In the genomic region with DNA sequence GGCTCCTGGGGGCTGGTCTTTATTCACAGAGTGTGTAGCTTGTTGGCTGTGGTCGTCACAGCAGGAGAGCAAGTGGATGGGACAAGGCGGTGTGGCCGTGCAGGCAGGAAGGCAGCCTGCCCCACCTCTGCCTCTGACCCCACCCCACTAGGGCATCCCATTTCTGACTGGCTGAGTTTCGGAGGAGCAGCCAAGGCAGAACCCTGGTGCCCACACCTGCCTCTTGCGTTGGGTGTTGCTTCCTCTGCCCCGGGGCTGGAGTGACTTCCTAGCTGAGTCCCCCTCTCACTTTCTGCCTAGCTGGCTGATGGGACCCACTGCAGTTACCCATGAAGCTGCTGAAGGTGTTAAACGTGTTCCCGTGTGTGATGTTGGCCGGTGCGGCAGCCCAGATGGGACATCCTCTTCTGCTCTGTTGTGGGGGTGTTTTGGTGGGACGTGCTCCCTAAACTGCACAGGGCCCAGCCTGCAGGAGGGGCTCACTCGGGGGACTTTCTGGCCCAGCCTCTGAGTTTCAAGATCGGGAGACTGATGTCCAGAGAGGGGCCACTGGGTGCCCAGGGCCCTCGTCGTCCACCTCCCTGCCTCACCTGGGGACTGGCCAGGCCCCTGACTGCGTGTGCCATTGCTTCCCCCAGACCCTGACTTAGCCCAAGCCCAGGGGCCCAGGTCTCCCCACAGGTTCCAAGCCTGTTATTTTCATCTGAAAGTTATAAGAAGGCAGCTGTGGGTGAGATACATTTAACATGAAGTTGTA, we compare ENCODE assay signal across 1 cellular context.
TF ChIP-seq lines count a peak whose summit lies in the region.

No MANE protein-coding gene starts in this region.

TF ChIP-seq in H1, 55 proteins besides CTCF, POLR2A, EP300 and RAD21:
- no peak for TF ChIP-seq CEBPB (IDR thresholded peaks at IDR 0.05; ENCODE audit: low read depth, low read length)
- no peak for TF ChIP-seq MAFK (IDR thresholded peaks at IDR 0.05; ENCODE audit: low read depth, low read length)
- no peak for TF ChIP-seq RNF2 (IDR thresholded peaks at IDR 0.05; ENCODE audit: borderline replicate concordance, low read depth, low read length, missing control alignments, poor library complexity, severe bottlenecking)
- no peak for TF ChIP-seq SIX5 (IDR thresholded peaks at IDR 0.05; ENCODE audit: low read depth, low read length)
- TF ChIP-seq BCL11A (IDR thresholded peaks at IDR 0.05; ENCODE audit: low read depth in 2 of 2, low read length in 2 of 2) = no peak
- TF ChIP-seq SIN3A (conservative IDR thresholded peaks at IDR 0.05 in 1 of 2, IDR thresholded peaks at IDR 0.05 in 1 of 2; ENCODE audit: low read depth in 1 of 2, low read length in 2 of 2) = no peak
- TF ChIP-seq EZH2 (IDR thresholded peaks at IDR 0.05; ENCODE audit: low read depth, low read length, severe bottlenecking) = no peak
- TF ChIP-seq SP1 (IDR thresholded peaks at IDR 0.05; ENCODE audit: low read depth, low read length) = no peak
- TF ChIP-seq GABPA (IDR thresholded peaks at IDR 0.05; ENCODE audit: borderline replicate concordance, insufficient read depth, low read length) = no peak
- no peak for TF ChIP-seq BRCA1 (IDR thresholded peaks at IDR 0.05; ENCODE audit: low read depth, low read length)
- TF ChIP-seq, protein P1, sequence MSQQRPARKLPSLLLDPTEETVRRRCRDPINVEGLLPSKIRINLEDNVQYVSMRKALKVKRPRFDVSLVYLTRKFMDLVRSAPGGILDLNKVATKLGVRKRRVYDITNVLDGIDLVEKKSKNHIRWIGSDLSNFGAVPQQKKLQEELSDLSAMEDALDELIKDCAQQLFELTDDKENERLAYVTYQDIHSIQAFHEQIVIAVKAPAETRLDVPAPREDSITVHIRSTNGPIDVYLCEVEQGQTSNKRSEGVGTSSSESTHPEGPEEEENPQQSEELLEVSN (IDR thresholded peaks at IDR 0.05) = no peak
- TF ChIP-seq, protein P2, sequence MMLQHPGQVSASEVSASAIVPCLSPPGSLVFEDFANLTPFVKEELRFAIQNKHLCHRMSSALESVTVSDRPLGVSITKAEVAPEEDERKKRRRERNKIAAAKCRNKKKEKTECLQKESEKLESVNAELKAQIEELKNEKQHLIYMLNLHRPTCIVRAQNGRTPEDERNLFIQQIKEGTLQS (IDR thresholded peaks at IDR 0.05; ENCODE audit: insufficient read depth, low read depth, low read length) = no peak
- no peak for TF ChIP-seq POLR2AphosphoS5 (IDR thresholded peaks at IDR 0.05; ENCODE audit: low read depth, low read length)
- TF ChIP-seq HDAC6 (IDR thresholded peaks at IDR 0.05; ENCODE audit: low read depth, low read length) = no peak
- no peak for TF ChIP-seq GTF2F1 (IDR thresholded peaks at IDR 0.05; ENCODE audit: borderline replicate concordance, low read depth, low read length)
TF ChIP-seq in H1: peak in this region for 0.
